Comparison of ENCODE assay signal across 21 cellular contexts in genomic region chr1:234226819-234227165, GRCh38.
DNase-seq lines count a peak whose midpoint lies in the region; FAIRE-seq and TF ChIP-seq lines count a peak whose summit lies in the region.
"Had no signal": no experiment of that assay in that cellular context is flagged by ENCODE, and none has a peak within 500 bp of the region (broad histone marks: within the 10 kb centered on the region; RNA-seq: fewer than 3 reads in every experiment).

No MANE protein-coding gene starts in this region.

- FAIRE-seq in GM12892 (lab: Jason Lieb, UNC), result peak; percentile 50
- FAIRE-seq: GM12878, HTR-8/SVneo had no signal

- 85 to 90% methylated on average over 10 of the region's 10 CpGs for WGBS in sigmoid colon, 2 donors

- H3K4me1 Mint-ChIP-seq in neural crest cell, result peaks cover 62% of the 10 kb centered on the region
- peaks cover 11% of the 10 kb centered on the region for H3K4me1 Mint-ChIP-seq in activated naive CD4-positive, alpha-beta T cell treated with anti-CD3 and anti-CD28 coated beads for 36 hours (ENCODE audit: low read depth)

- TF ChIP-seq CTCF in WERI-Rb-1 (IDR thresholded peaks at IDR 0.05; ENCODE audit: low read depth, low read length), result no peak
- TF ChIP-seq CTCF in neural crest cell (conservative IDR thresholded peaks at IDR 0.05), result no peak
- TF ChIP-seq CTCF in sigmoid colon (IDR thresholded peaks at IDR 0.05), result no peak

- no peaks in the 10 kb centered on the region for H3K27me3 Mint-ChIP-seq in neural crest cell (ENCODE audit: low read depth)
- peaks cover 28% of the 10 kb centered on the region for H3K27me3 Mint-ChIP-seq in activated naive CD4-positive, alpha-beta T cell treated with anti-CD3 and anti-CD28 coated beads for 36 hours (ENCODE audit: low read depth)

- H3K4me1 ChIP-seq in HUES48 (ENCODE audit: control insufficient read depth, insufficient read depth, low read length), result peaks cover 33% of the 10 kb centered on the region
- no peaks in the 10 kb centered on the region for H3K4me1 ChIP-seq in sigmoid colon
- H3K4me1 ChIP-seq: BE2C had no signal

- peak overlapping the region; percentile 7 for H3K27ac Mint-ChIP-seq in neural crest cell (ENCODE audit: unreplicated experiment)
- H3K27ac Mint-ChIP-seq in activated naive CD4-positive, alpha-beta T cell treated with anti-CD3 and anti-CD28 coated beads for 36 hours, result no peak overlapping the region
- H3K27ac Mint-ChIP-seq: CD4-positive, CD25-positive, alpha-beta regulatory T cell; CD8-positive, alpha-beta memory T cell; H9; IgD-negative memory B cell had no signal

- TF ChIP-seq POLR2A in GM12892 (IDR thresholded peaks at IDR 0.05; ENCODE audit: low read depth, low read length) (no peak), sigmoid colon (IDR thresholded peaks at IDR 0.05) (no peak)

- TF ChIP-seq EP300 in sigmoid colon (IDR thresholded peaks at IDR 0.05), result no peak

- peak overlapping the region; percentile 2 for H3K4me3 Mint-ChIP-seq in neural crest cell
- no peak overlapping the region for H3K4me3 Mint-ChIP-seq in activated naive CD4-positive, alpha-beta T cell treated with anti-CD3 and anti-CD28 coated beads for 36 hours
- H3K4me3 Mint-ChIP-seq: CD4-positive, CD25-positive, alpha-beta regulatory T cell; CD8-positive, alpha-beta memory T cell; IgD-negative memory B cell had no signal

- H3K27ac ChIP-seq in HUES48 (ENCODE audit: low read depth, low read length), result peak overlapping the region; percentile 85
- H3K27ac ChIP-seq in WERI-Rb-1, result no peak overlapping the region
- no peak overlapping the region for H3K27ac ChIP-seq in sigmoid colon

- intact Hi-C loops in sigmoid colon (cut with DNase I), result no loop called here
- intact Hi-C loops in activated naive CD4-positive, alpha-beta T cell treated with anti-CD3 and anti-CD28 coated beads for 36 hours (cut with micrococcal nuclease), result no loop called here

- no peaks in the 10 kb centered on the region for H3K36me3 Mint-ChIP-seq in neural crest cell (ENCODE audit: low read depth)
- no peaks in the 10 kb centered on the region for H3K36me3 Mint-ChIP-seq in activated naive CD4-positive, alpha-beta T cell treated with anti-CD3 and anti-CD28 coated beads for 36 hours (ENCODE audit: low read depth)
- H3K36me3 Mint-ChIP-seq: CD4-positive, CD25-positive, alpha-beta regulatory T cell; CD8-positive, alpha-beta memory T cell; IgD-negative memory B cell had no signal

- no peak for DNase-seq in GM12892 (ENCODE audit: insufficient read length)
- DNase-seq in WERI-Rb-1, result peak; percentile 47
- no peak for DNase-seq in neural crest cell (ENCODE audit: low read depth, low spot score)
- DNase-seq in sigmoid colon, result no peak
- DNase-seq in NCI-H526 (lab: John Stamatoyannopoulos, UW), result no peak
- DNase-seq in activated naive CD4-positive, alpha-beta T cell treated with anti-CD3 and anti-CD28 coated beads for 36 hours, result no peak
- DNase-seq: BE2C; C1 segment of cervical spinal cord; CD4-positive, CD25-positive, alpha-beta regulatory T cell; CD8-positive, alpha-beta memory T cell; COR-L47; DMS 273 treated with DMSO at 0.1 percent for 48 hours; DMS53; EL; GOT3; KBM-7 had no signal

- H3K9me3 Mint-ChIP-seq in neural crest cell, result peaks cover 7% of the 10 kb centered on the region
- no peaks in the 10 kb centered on the region for H3K9me3 Mint-ChIP-seq in activated naive CD4-positive, alpha-beta T cell treated with anti-CD3 and anti-CD28 coated beads for 36 hours
- H3K9me3 Mint-ChIP-seq: CD8-positive, alpha-beta memory T cell; H9; IgD-negative memory B cell had no signal

- H3K9ac ChIP-seq in HUES48 (ENCODE audit: low read depth, low read length), result no peak overlapping the region

- CTCF ChIA-PET in activated naive CD4-positive, alpha-beta T cell treated with anti-CD3 and anti-CD28 coated beads for 36 hours (lab: Charles Lee), result interaction anchor here (0.6 to 2.3 kb wide), 4 partner anchors 11 to 83 kb away, joined by 3 to 8 read pairs (median 5); no protein-coding TSS in a partner anchor

- H3K9me3 ChIP-seq in HUES48 (ENCODE audit: control insufficient read depth, insufficient read depth, low read length) (no peaks in the 10 kb centered on the region), WERI-Rb-1 (ENCODE audit: severe bottlenecking) (no peaks in the 10 kb centered on the region), sigmoid colon (no peaks in the 10 kb centered on the region)
- H3K9me3 ChIP-seq: BE2C had no signal

- H3K36me3 ChIP-seq in HUES48 (ENCODE audit: control insufficient read depth, insufficient read depth, low read length) (no peaks in the 10 kb centered on the region), WERI-Rb-1 (no peaks in the 10 kb centered on the region), sigmoid colon (no peaks in the 10 kb centered on the region)
- H3K36me3 ChIP-seq: BE2C had no signal

- H3K4me3 ChIP-seq in HUES48 (ENCODE audit: low read depth, low read length) (no peak overlapping the region), WERI-Rb-1 (ENCODE audit: low read depth, low read length) (no peak overlapping the region), sigmoid colon (no peak overlapping the region)
- H3K4me3 ChIP-seq: GM12878 had no signal

- H3K27me3 ChIP-seq in HUES48 (ENCODE audit: control insufficient read depth, insufficient read depth, low read length), result no peaks in the 10 kb centered on the region
- no peaks in the 10 kb centered on the region for H3K27me3 ChIP-seq in WERI-Rb-1 (ENCODE audit: insufficient read depth, low read depth, severe bottlenecking)
- H3K27me3 ChIP-seq in sigmoid colon, result peaks cover 0 to 23% (median 0%) of the 10 kb centered on the region in 3 donors
